In the genomic region with DNA sequence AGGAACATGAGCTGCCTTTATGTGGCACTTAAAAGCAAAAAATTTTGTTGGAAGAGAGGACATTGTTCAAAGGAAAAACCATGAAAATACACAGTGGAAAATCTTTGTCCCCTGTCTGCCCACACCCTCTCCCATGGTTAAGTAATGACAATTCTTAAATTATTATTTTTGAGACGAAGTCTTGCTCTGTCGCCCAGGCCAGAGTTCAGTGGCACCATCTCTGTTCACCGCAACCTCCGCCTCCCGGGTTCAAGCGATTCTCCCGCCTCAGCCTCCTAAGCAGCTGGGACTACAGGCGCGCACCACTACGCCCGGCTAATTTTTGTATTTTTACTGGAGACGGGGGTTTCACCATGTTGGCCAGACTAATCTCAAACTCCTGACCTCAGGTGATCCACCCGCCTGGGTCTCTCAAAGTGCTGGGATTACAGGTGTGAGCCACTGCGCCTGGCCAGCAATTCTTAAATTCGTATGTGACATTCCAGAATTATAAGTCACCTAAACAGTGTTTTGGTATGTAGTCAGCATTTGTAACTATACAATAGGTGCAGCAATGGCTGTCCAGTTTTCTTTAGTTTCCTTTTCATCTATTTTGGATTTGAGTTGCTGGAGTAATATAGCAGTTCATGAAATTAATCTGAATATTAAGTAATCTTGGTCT, we compare ENCODE assay signal across 7 cellular contexts. TPM values are rescaled to one million over a fixed set of nuclear protein-coding genes. Genes with fewer than 3 reads are reported as not detected.
A peak's percentile ranks its signal among the peaks of the same experiment; 100 is the strongest.
DNase-seq lines count a peak whose midpoint lies in the region; ATAC-seq and TF ChIP-seq lines count a peak whose summit lies in the region.

No MANE protein-coding gene starts in this region.

- peaks cover 36% of the 10 kb centered on the region for H3K4me1 Mint-ChIP-seq in activated CD8-positive, alpha-beta memory T cell treated with anti-CD3 and anti-CD28 coated beads, Interleukin-2, amount 10 ng/mL, durations not matched to agents 7 days and 5 days

- peak; percentile 44 for DNase-seq in activated CD8-positive, alpha-beta memory T cell treated with anti-CD3 and anti-CD28 coated beads, Interleukin-2, amount 10 ng/mL, durations not matched to agents 7 days and 5 days
- DNase-seq in stomach: no peak

- no peak for TF ChIP-seq CTCF in stomach (IDR thresholded peaks at IDR 0.05)

- H3K27ac ChIP-seq in stomach: peak overlapping the region; percentile 95 to 98 (median 97)

- H3K36me3 Mint-ChIP-seq in activated CD8-positive, alpha-beta memory T cell treated with anti-CD3 and anti-CD28 coated beads, Interleukin-2, amount 10 ng/mL, durations not matched to agents 7 days and 5 days: peaks cover 26% of the 10 kb centered on the region

- no peaks in the 10 kb centered on the region for H3K27me3 Mint-ChIP-seq in activated CD8-positive, alpha-beta memory T cell treated with anti-CD3 and anti-CD28 coated beads, Interleukin-2, amount 10 ng/mL, durations not matched to agents 7 days and 5 days

- no peaks in the 10 kb centered on the region for H3K27me3 ChIP-seq in stomach

- H3K9me3 Mint-ChIP-seq in activated CD8-positive, alpha-beta memory T cell treated with anti-CD3 and anti-CD28 coated beads, Interleukin-2, amount 10 ng/mL, durations not matched to agents 7 days and 5 days (ENCODE audit: low read depth): peaks cover 5% of the 10 kb centered on the region

- no peak for TF ChIP-seq POLR2A in stomach (IDR thresholded peaks at IDR 0.05)

- ATAC-seq in HG02840 (IDR thresholded peaks at IDR 0.05; ENCODE audit: low FRiP score, unreplicated experiment): peak; percentile 5
- no peak for ATAC-seq in activated CD8-positive, alpha-beta memory T cell treated with anti-CD3 and anti-CD28 coated beads, Interleukin-2, amount 10 ng/mL, durations not matched to agents 7 days and 5 days
- no peak for ATAC-seq in HG02763 (IDR thresholded peaks at IDR 0.05; ENCODE audit: unreplicated experiment)
- ATAC-seq in GM21381 (IDR thresholded peaks at IDR 0.05; ENCODE audit: unreplicated experiment): no peak
- ATAC-seq in HG03139 (IDR thresholded peaks at IDR 0.05; ENCODE audit: unreplicated experiment): no peak

- H3K4me3 ChIP-seq in iPS-18c (ENCODE audit: insufficient read depth, low read depth, low read length) (peak overlapping the region; percentile 97), stomach (peak overlapping the region; percentile 97 to 100 (median 98))

- no peaks in the 10 kb centered on the region for H3K9me3 ChIP-seq in iPS-18c (ENCODE audit: control insufficient read depth, insufficient read depth, low read length)
- no peaks in the 10 kb centered on the region for H3K9me3 ChIP-seq in stomach

- intact Hi-C loops in stomach (cut with DNase I; ENCODE audit: low total_unique reads): no loop called here

- no peak for TF ChIP-seq EP300 in stomach (IDR thresholded peaks at IDR 0.05)

- peak overlapping the region; percentile 91 for H3K27ac Mint-ChIP-seq in activated CD8-positive, alpha-beta memory T cell treated with anti-CD3 and anti-CD28 coated beads, Interleukin-2, amount 10 ng/mL, durations not matched to agents 7 days and 5 days

- CTCF ChIA-PET in activated CD8-positive, alpha-beta memory T cell treated with anti-CD3 and anti-CD28 coated beads, Interleukin-2, amount 10 ng/mL, durations not matched to agents 7 days and 5 days (lab: Charles Lee): interaction anchor here (0.9 kb wide), 1 partner anchor 11 kb away, joined by 3 read pairs; no protein-coding TSS in a partner anchor

- peaks cover 10 to 44% (median 32%) of the 10 kb centered on the region in 4 donors for H3K4me1 ChIP-seq in stomach

- peaks cover 8 to 13% (median 13%) of the 10 kb centered on the region in 4 donors for H3K36me3 ChIP-seq in stomach

- H3K4me3 Mint-ChIP-seq in activated CD8-positive, alpha-beta memory T cell treated with anti-CD3 and anti-CD28 coated beads, Interleukin-2, amount 10 ng/mL, durations not matched to agents 7 days and 5 days: peak overlapping the region; percentile 90

- 80 to 83% (median 81%) methylated on average over 15 of the region's 15 CpGs for WGBS in stomach, 5 donors

RNA-seq across cellular contexts. Expression of a gene that starts 0.6 kb away (rescaled TPM):
- total RNA-seq in activated CD8-positive, alpha-beta memory T cell treated with anti-CD3 and anti-CD28 coated beads, Interleukin-2, amount 10 ng/mL, durations not matched to agents 7 days and 5 days: 100 to 1,000 TPM; 119 to 163 TPM
- 10 to 100 TPM; 29.8 to 62.4 (median 40.3) TPM for total RNA-seq in stomach
- polyA plus RNA-seq in stomach: 10 to 100 TPM; 11.6 to 21.0 (median 18.0) TPM
